Comparison of ENCODE assay signal across 28 cellular contexts in the genomic region with DNA sequence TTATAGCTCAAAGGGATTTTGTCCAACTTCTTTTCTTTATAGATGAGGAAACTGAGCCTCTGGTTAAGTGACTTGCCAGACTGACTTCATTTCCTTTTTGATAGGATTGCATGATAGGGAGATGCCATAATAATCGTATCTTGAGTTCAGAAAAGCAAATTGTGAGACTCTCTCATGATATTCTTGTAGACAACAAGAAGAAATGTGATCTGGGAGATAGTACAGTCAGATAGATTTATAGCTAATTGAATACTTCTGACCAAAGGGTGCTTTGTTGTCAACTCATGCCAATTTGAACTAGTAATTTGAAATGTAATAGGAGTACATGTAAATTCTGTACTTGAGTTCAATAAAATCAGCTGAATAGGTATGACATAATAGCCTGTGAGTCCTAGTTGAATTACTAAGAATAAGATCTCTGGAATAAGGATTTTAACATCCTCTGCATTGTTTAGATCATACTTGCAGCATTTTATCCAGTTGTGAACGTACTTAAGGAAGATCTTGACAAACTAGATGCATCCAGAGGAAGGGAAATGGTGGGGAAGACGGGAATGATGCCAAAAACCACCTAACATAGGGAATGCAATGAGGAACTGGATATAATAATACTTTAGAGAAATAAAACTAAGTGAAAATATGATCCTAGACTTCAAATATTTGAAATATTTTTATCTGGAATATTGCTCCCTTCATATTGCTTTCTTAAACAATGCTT. TPM values are rescaled to one million over a fixed set of nuclear protein-coding genes. Genes with fewer than 3 reads are reported as not detected.
DNase-seq lines count a peak whose midpoint lies in the region; ATAC-seq, FAIRE-seq and TF ChIP-seq lines count a peak whose summit lies in the region.
"Had no signal": no experiment of that assay in that cellular context is flagged by ENCODE, and none has a peak within 500 bp of the region (broad histone marks: within the 10 kb centered on the region; RNA-seq: fewer than 3 reads in every experiment).

No MANE protein-coding gene starts in this region.

- H3K14ac ChIP-seq in IMR-90 (replicated peaks; ENCODE audit: low read depth, low read length) (no peak overlapping the region), mesenchymal stem cell (ENCODE audit: low read length in 2 of 2) (no peak overlapping the region)

- ATAC-seq in A549 (no peak), IMR-90 (ENCODE audit: low read depth) (no peak)
- ATAC-seq: GM12878, HepG2, K562, PC-3, T-cell had no signal

- H3K4me1 Mint-ChIP-seq in Calu3 (ENCODE audit: low read depth, unreplicated experiment), result peaks cover 36% of the 10 kb centered on the region
- H3K4me1 Mint-ChIP-seq: T-cell had no signal

- H3K23ac ChIP-seq in IMR-90 (ENCODE audit: low read depth, low read length) (0 out of 2 replicates have a peak overlapping the region, but pooled peaks have one; percentile 25), mesenchymal stem cell (ENCODE audit: low read length in 2 of 2) (no peak overlapping the region)

- in situ Hi-C loops in IMR-90 (cut with MboI; ENCODE audit: low sequenced_read_pairs), result loop anchor here (25.0 kb wide), 1 partner anchor 557 kb away; no protein-coding TSS in a partner anchor

- FAIRE-seq in A549 (lab: Jason Lieb, UNC), result peak; percentile 78
- FAIRE-seq: GM12878, HepG2, K562 had no signal

- TF ChIP-seq CTCF in A549 (IDR thresholded peaks at IDR 0.05) (no peak), Calu3 (IDR thresholded peaks at IDR 0.05; ENCODE audit: unreplicated experiment) (no peak), IMR-90 (conservative IDR thresholded peaks at IDR 0.05; ENCODE audit: low read depth, low read length) (no peak)

- no peak overlapping the region for H3K9ac ChIP-seq in IMR-90 (ENCODE audit: low read depth, low read length)
- no peak overlapping the region for H3K9ac ChIP-seq in mesenchymal stem cell (ENCODE audit: low read length)
- H3K9ac ChIP-seq: BLaER1 treated with 17β-estradiol and CSF1 and Interleukin-3, amounts not matched to agents 10 nM and 100 nM had no signal

- no peak overlapping the region for H3K27ac ChIP-seq in A549
- H3K27ac ChIP-seq in IMR-90 (ENCODE audit: insufficient read depth, low read length), result no peak overlapping the region
- no peak overlapping the region for H3K27ac ChIP-seq in mesenchymal stem cell (ENCODE audit: low read length, poor library complexity, severe bottlenecking)
- H3K27ac ChIP-seq: BLaER1 treated with 17β-estradiol and CSF1 and Interleukin-3, amounts not matched to agents 10 nM and 100 nM; SJCRH30 had no signal

- no peak for TF ChIP-seq POLR2A in A549 (IDR thresholded peaks at IDR 0.05; ENCODE audit: low read length)
- no peak for TF ChIP-seq POLR2A in IMR-90 (IDR thresholded peaks at IDR 0.05; ENCODE audit: low read depth, low read length)

- CTCF ChIA-PET in A549 (lab: Yijun Ruan, JAX), result interaction anchor here (0.6 to 1.9 kb wide), 3 partner anchors 10 to 689 kb away, joined by 3 to 5 read pairs (median 4); no protein-coding TSS in a partner anchor
- CTCF ChIA-PET in Calu3 (lab: Charles Lee), result interaction anchor here (0.8 to 1.2 kb wide), 2 partner anchors 16 to 689 kb away, joined by 3 read pairs; no protein-coding TSS in a partner anchor
- CTCF ChIA-PET in IMR-90 (lab: Yijun Ruan, JAX), result no interaction called here

- H3K9me1 ChIP-seq in IMR-90 (ENCODE audit: insufficient read depth, low read length), result peaks cover 5% of the 10 kb centered on the region; the same call in 1 of the 2 replicates

- H3K4ac ChIP-seq in IMR-90 (ENCODE audit: low read depth, low read length) (no peak overlapping the region), mesenchymal stem cell (ENCODE audit: low read depth in 1 of 2, low read length in 2 of 2) (no peak overlapping the region)

- H4K5ac ChIP-seq in IMR-90 (ENCODE audit: low read depth, low read length), result no peak overlapping the region

- H4K91ac ChIP-seq in IMR-90 (ENCODE audit: insufficient read depth, low read depth, low read length) (no peak overlapping the region), mesenchymal stem cell (ENCODE audit: low read length) (no peak overlapping the region)

- no peak overlapping the region for H4K8ac ChIP-seq in IMR-90 (ENCODE audit: low read depth in 2 of 2, low read length in 2 of 2)
- H4K8ac ChIP-seq in mesenchymal stem cell (ENCODE audit: low read length), result no peak overlapping the region

- no peak for DNase-seq in A549 (ENCODE audit: low read depth in 1 of 2, low spot score in 1 of 2)
- DNase-seq in Calu3, result peak; percentile 4
- DNase-seq in IMR-90, result no peak
- peak; percentile 55 for DNase-seq in dermis blood vessel endothelial cell
- DNase-seq in mesenchymal stem cell, result no peak
- no peak for DNase-seq in stimulated activated CD4-positive, alpha-beta T cell treated with anti-CD3 and anti-CD28 coated beads, Interleukin-4, amount 100 ng/mL, for 4 hours
- no peak for DNase-seq in putamen (ENCODE audit: low spot score)
- DNase-seq: AML-193; CD4-positive, alpha-beta T cell; EL; GDM1; GOT3; HCEC 1CT; Kasumi-1; NCI-H1105 treated with DMSO at 0.1 percent for 48 hours; NCI-H146; NCI-H1930; NCI-H2171 treated with DMSO at 0.1 percent for 48 hours; NCI-H345; NCI-H510A treated with DMSO at 0.1 percent for 48 hours; NK-92 treated with Interleukin-12 subunit alpha and Interleukin-12 subunit beta, amount 100 ng/mL, for 24 hours; PC-3; SJCRH30; T-cell had no signal

- H2AK5ac ChIP-seq in IMR-90 (ENCODE audit: low read depth, low read length) (no peak overlapping the region), mesenchymal stem cell (ENCODE audit: low read length, severe bottlenecking) (no peak overlapping the region)

- TF ChIP-seq RAD21 in A549 (conservative IDR thresholded peaks at IDR 0.05 in 1 of 2, IDR thresholded peaks at IDR 0.05 in 1 of 2), result no peak
- no peak for TF ChIP-seq RAD21 in IMR-90 (IDR thresholded peaks at IDR 0.05; ENCODE audit: low read length)

- H2BK20ac ChIP-seq in IMR-90 (ENCODE audit: low read depth, low read length), result no peak overlapping the region

- POLR2A ChIA-PET in A549 (lab: Yijun Ruan, JAX) (no interaction called here), IMR-90 (lab: Charles Lee; ENCODE audit: unreplicated experiment) (no interaction called here)

- no peaks in the 10 kb centered on the region for H3K27me3 Mint-ChIP-seq in Calu3 (ENCODE audit: unreplicated experiment)
- H3K27me3 Mint-ChIP-seq: CD4-positive, alpha-beta T cell; T-cell had no signal

- dilution Hi-C loops in IMR-90 (cut with HindIII; ENCODE audit: low sequenced_read_pairs, unreplicated experiment), result no loop called here

- H3K27ac Mint-ChIP-seq in Calu3 (ENCODE audit: unreplicated experiment), result peak overlapping the region; percentile 89
- H3K27ac Mint-ChIP-seq: CD4-positive, alpha-beta T cell; T-cell had no signal

- H3K4me1 ChIP-seq in A549 (peaks cover 26% of the 10 kb centered on the region), IMR-90 (ENCODE audit: control insufficient read depth, insufficient read depth, low read length) (no peaks in the 10 kb centered on the region; the same call in 1 of the 2 replicates), mesenchymal stem cell (ENCODE audit: control insufficient read depth, insufficient read depth, low read depth, low read length) (no peaks in the 10 kb centered on the region)
- H3K4me1 ChIP-seq: BLaER1 treated with 17β-estradiol and CSF1 and Interleukin-3, amounts not matched to agents 10 nM and 100 nM; SJCRH30 had no signal

- no peak overlapping the region for H2BK15ac ChIP-seq in IMR-90 (ENCODE audit: low read depth, low read length)
- no peak overlapping the region for H2BK15ac ChIP-seq in mesenchymal stem cell (ENCODE audit: low read depth, poor library complexity, severe bottlenecking)

- no peaks in the 10 kb centered on the region for H4K20me1 ChIP-seq in IMR-90 (ENCODE audit: insufficient read depth, low read length)
- H4K20me1 ChIP-seq: BLaER1 treated with 17β-estradiol and CSF1 and Interleukin-3, amounts not matched to agents 10 nM and 100 nM had no signal

- no peak overlapping the region for H3K4me3 ChIP-seq in A549
- H3K4me3 ChIP-seq in IMR-90 (ENCODE audit: insufficient read depth, low read depth, low read length), result no peak overlapping the region
- no peak overlapping the region for H3K4me3 ChIP-seq in mesenchymal stem cell (ENCODE audit: insufficient read depth in 1 of 2, low read depth in 1 of 2, low read length in 2 of 2)
- H3K4me3 ChIP-seq: BLaER1 treated with 17β-estradiol and CSF1 and Interleukin-3, amounts not matched to agents 10 nM and 100 nM; GM12878; K562; SJCRH30 had no signal

- no peak for TF ChIP-seq EP300 in A549 (IDR thresholded peaks at IDR 0.05)

- WGBS in A549 (ENCODE audit: missing lambda C conversion rate), result 80% methylated on average over 3 of the region's 3 CpGs
- no CpG with 5 or more reads among the region's 3 CpGs for WGBS in IMR-90 (ENCODE audit: extremely low coverage in 2 of 2, insufficient read length in 1 of 2), 2 experiments
- 97% methylated on average over 2 of the region's 3 CpGs for WGBS in mesenchymal stem cell

- no peak overlapping the region for H2BK12ac ChIP-seq in mesenchymal stem cell (ENCODE audit: low read length in 2 of 2)

- no peak overlapping the region for H2AK9ac ChIP-seq in IMR-90 (replicated peaks; ENCODE audit: low read depth, low read length, poor library complexity)

- 0 out of 2 replicates have a peak, but pooled peaks cover 2% of the 10 kb centered on the region for H3K36me3 ChIP-seq in IMR-90 (ENCODE audit: control insufficient read depth, insufficient read depth, low read length)
- peaks cover 0 to 30% of the 10 kb centered on the region in 2 experiments for H3K36me3 ChIP-seq in mesenchymal stem cell (ENCODE audit: control insufficient read depth in 1 of 2, insufficient read depth in 2 of 2, low read depth in 1 of 2, low read length in 2 of 2)

- no peak overlapping the region for H2BK120ac ChIP-seq in IMR-90 (ENCODE audit: low read depth, low read length)
- H2BK120ac ChIP-seq in mesenchymal stem cell (ENCODE audit: low read depth, low read length), result no peak overlapping the region

- H2BK5ac ChIP-seq in IMR-90 (ENCODE audit: low read depth, low read length, poor library complexity, severe bottlenecking) (no peak overlapping the region), mesenchymal stem cell (ENCODE audit: low read depth, low read length, poor library complexity, severe bottlenecking) (no peak overlapping the region)

- no peaks in the 10 kb centered on the region for H3K36me3 Mint-ChIP-seq in Calu3 (ENCODE audit: insufficient read depth, unreplicated experiment)

- no peaks in the 10 kb centered on the region for H3K27me3 ChIP-seq in IMR-90 (ENCODE audit: control insufficient read depth, insufficient read depth, low read length)
- no peaks in the 10 kb centered on the region for H3K27me3 ChIP-seq in mesenchymal stem cell (ENCODE audit: control insufficient read depth in 1 of 2, insufficient read depth in 1 of 2, low read length in 2 of 2)
- H3K27me3 ChIP-seq: BLaER1 treated with 17β-estradiol and CSF1 and Interleukin-3, amounts not matched to agents 10 nM and 100 nM; SJCRH30 had no signal

- H3K4me2 ChIP-seq in A549 (peak overlapping the region; percentile 56; the same call in 1 of the 3 replicates), IMR-90 (ENCODE audit: low read depth, low read length) (no peak overlapping the region), mesenchymal stem cell (ENCODE audit: low read length, poor library complexity, severe bottlenecking) (no peak overlapping the region)
- H3K4me2 ChIP-seq: BLaER1 treated with 17β-estradiol and CSF1 and Interleukin-3, amounts not matched to agents 10 nM and 100 nM had no signal

- H3K18ac ChIP-seq in IMR-90 (ENCODE audit: low read depth, low read length) (no peak overlapping the region), mesenchymal stem cell (ENCODE audit: low read depth in 1 of 2, low read length in 2 of 2) (no peak overlapping the region)

- BruUV-seq in Calu3 (replicated peaks; lab: Mats Ljungman, UMichigan) (no TSS peak), IMR-90 (replicated peaks; lab: Mats Ljungman, UMichigan) (no TSS peak)

- no peaks in the 10 kb centered on the region for H3K9me3 Mint-ChIP-seq in Calu3 (ENCODE audit: low read depth, unreplicated experiment)
- H3K9me3 Mint-ChIP-seq: CD4-positive, alpha-beta T cell; T-cell had no signal

- intact Hi-C loops in Calu3 (cut with micrococcal nuclease; ENCODE audit: unreplicated experiment), result loop anchor here (5.0 kb wide), 1 partner anchor 688 kb away; a partner anchor contains a TSS
- intact Hi-C loops in IMR-90 (cut with micrococcal nuclease), result no loop called here

- H3K9me3 ChIP-seq in A549 (no peaks in the 10 kb centered on the region), IMR-90 (ENCODE audit: control insufficient read depth, insufficient read depth, low read length) (no peaks in the 10 kb centered on the region), mesenchymal stem cell (ENCODE audit: control insufficient read depth, low read length) (no peaks in the 10 kb centered on the region)
- H3K9me3 ChIP-seq: BLaER1 treated with 17β-estradiol and CSF1 and Interleukin-3, amounts not matched to agents 10 nM and 100 nM; SJCRH30 had no signal

- no peaks in the 10 kb centered on the region for H3K79me1 ChIP-seq in IMR-90 (ENCODE audit: low read depth in 1 of 2, low read length in 2 of 2)
- H3K79me1 ChIP-seq in mesenchymal stem cell (replicated peaks; ENCODE audit: low read length, poor library complexity, severe bottlenecking), result peaks cover 1% of the 10 kb centered on the region

- H3K4me3 Mint-ChIP-seq in Calu3 (ENCODE audit: low read depth, unreplicated experiment), result peak overlapping the region; percentile 12
- H3K4me3 Mint-ChIP-seq: CD4-positive, alpha-beta T cell; T-cell had no signal

- no peak overlapping the region for H3K56ac ChIP-seq in IMR-90 (ENCODE audit: extremely low read depth, insufficient read depth, low read length)

- no peak overlapping the region for H2AFZ ChIP-seq in IMR-90 (replicated peaks; ENCODE audit: low read length, poor library complexity)
- H2AFZ ChIP-seq in mesenchymal stem cell (ENCODE audit: low read depth, low read length), result no peak overlapping the region

RNA-seq across cellular contexts. Expression of a gene that starts 25.5 kb away (rescaled TPM):
- 24.3 and 48.5 TPM in 2 replicates for polyA plus RNA-seq in A549 (2011; rRNA removed)
- polyA plus RNA-seq in A549 (2012; cell fraction: cytosol; rRNA removed), result 7.1 and 8.1 TPM in 2 replicates
- 2.4 and 3.5 TPM in 2 replicates for polyA plus RNA-seq in A549 (2012; cell fraction: nucleus; rRNA removed)
- polyA plus RNA-seq in A549 (2017; fragmentation: RNase III; extraction: RNeasy Plus Mini Kit Qiagen cat#74134 plus additional on column Dnase treatment), result 24.1 to 25.8 TPM (median 24.4 TPM) in 3 replicates
- 17.4 and 20.4 TPM in 2 replicates for polyA minus RNA-seq in A549 (2011; rRNA and poly(A)+ RNA removed)
- 22.8 and 25.9 TPM in 2 replicates for total RNA-seq in Calu3 (2022)
- 13.3 and 34.4 TPM in 2 replicates for total RNA-seq in IMR-90 (2012; rRNA removed)
- polyA plus RNA-seq in IMR-90 (2012; rRNA removed), result 15.3 and 17.1 TPM in 2 replicates
- polyA plus RNA-seq in IMR-90 (2012; cell fraction: cytosol; rRNA removed), result 1.3 and 1.6 TPM in 2 replicates
- 0.41 and 3.6 TPM in 2 replicates for polyA plus RNA-seq in IMR-90 (2012; cell fraction: nucleus; rRNA removed; ENCODE audit: low replicate concordance)
- 9.7 and 16.3 TPM in 2 replicates for total RNA-seq in dermis blood vessel endothelial cell
- 36.5 TPM for polyA plus RNA-seq in mesenchymal stem cell (2013, experiment 1 of 2)
- polyA plus RNA-seq in mesenchymal stem cell (2013, experiment 2 of 2), result 37.2 TPM

RNA-seq across cellular contexts. Expression of a gene that starts 25.7 kb away (rescaled TPM):
- polyA plus RNA-seq in A549 (2011; rRNA removed), result 4.7 and 6.1 TPM in 2 replicates
- polyA plus RNA-seq in A549 (2012; cell fraction: cytosol; rRNA removed), result 1.5 and 1.8 TPM in 2 replicates
- 1.1 and 2.2 TPM in 2 replicates for polyA plus RNA-seq in A549 (2012; cell fraction: nucleus; rRNA removed)
- polyA plus RNA-seq in A549 (2017; fragmentation: RNase III; extraction: RNeasy Plus Mini Kit Qiagen cat#74134 plus additional on column Dnase treatment), result 7.5 to 7.9 TPM (median 7.5 TPM) in 3 replicates
- polyA minus RNA-seq in A549 (2011; rRNA and poly(A)+ RNA removed), result 2.2 and 4.0 TPM in 2 replicates
- 16.4 and 20.2 TPM in 2 replicates for total RNA-seq in Calu3 (2022)
- total RNA-seq in IMR-90 (2012; rRNA removed), result 6.5 and 8.3 TPM in 2 replicates
- 3.3 TPM in 2 replicates for polyA plus RNA-seq in IMR-90 (2012; rRNA removed)
- polyA plus RNA-seq in IMR-90 (2012; cell fraction: cytosol; rRNA removed), result 1.1 TPM in 2 replicates
- polyA plus RNA-seq in IMR-90 (2012; cell fraction: nucleus; rRNA removed; ENCODE audit: low replicate concordance), result 0.74 and 1.4 TPM in 2 replicates
- 12.1 and 13.4 TPM in 2 replicates for total RNA-seq in dermis blood vessel endothelial cell
- polyA plus RNA-seq in mesenchymal stem cell (2013, experiment 1 of 2), result 20.4 TPM
- 22.4 TPM for polyA plus RNA-seq in mesenchymal stem cell (2013, experiment 2 of 2)

Comparison
In these comparisons a context has a peak if more than half of its experiments do, and no peak if none do; other contexts are left out.
1. DNase-seq: peak in Calu3 (single experiment) and dermis blood vessel endothelial cell (single experiment); none in A549 (0 of 2), IMR-90 (single experiment), mesenchymal stem cell (single experiment), stimulated activated CD4-positive, alpha-beta T cell treated with anti-CD3 and anti-CD28 coated beads, Interleukin-4, amount 100 ng/mL, for 4 hours (0 of 2) and putamen (single experiment).